2 cellular contexts compared by ENCODE assay signal in the genomic region with DNA sequence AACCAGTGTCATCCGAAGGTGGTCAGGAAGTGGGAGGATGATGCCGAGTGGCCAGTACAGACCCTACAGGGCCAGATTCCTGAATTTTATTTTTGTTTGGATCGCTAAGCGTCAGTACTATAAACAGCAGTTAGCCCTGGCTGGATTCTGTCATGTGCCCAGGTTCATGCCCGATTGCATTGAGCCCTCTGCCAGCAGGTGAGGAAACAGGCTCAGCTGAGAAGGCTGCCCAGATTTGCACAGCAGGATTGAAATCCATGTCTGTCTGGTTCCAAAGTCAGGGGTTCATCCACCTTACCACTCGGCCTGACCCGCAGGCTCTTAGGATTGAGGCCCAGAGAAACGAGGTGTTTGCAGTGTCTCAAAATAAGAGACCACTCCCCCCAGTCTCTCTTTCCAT.
TF ChIP-seq lines count a peak whose summit lies in the region.

No MANE protein-coding gene starts in this region.

TF ChIP-seq in HCT116, 20 proteins besides CTCF, POLR2A, EP300 and RAD21:
- no peak for TF ChIP-seq FOSL1 (IDR thresholded peaks at IDR 0.05; ENCODE audit: low read depth)
- TF ChIP-seq, protein P1, sequence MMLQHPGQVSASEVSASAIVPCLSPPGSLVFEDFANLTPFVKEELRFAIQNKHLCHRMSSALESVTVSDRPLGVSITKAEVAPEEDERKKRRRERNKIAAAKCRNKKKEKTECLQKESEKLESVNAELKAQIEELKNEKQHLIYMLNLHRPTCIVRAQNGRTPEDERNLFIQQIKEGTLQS (IDR thresholded peaks at IDR 0.05): no peak
- no peak for TF ChIP-seq ELF1 (IDR thresholded peaks at IDR 0.05; ENCODE audit: borderline replicate concordance, low read depth)
- TF ChIP-seq, protein P2, sequence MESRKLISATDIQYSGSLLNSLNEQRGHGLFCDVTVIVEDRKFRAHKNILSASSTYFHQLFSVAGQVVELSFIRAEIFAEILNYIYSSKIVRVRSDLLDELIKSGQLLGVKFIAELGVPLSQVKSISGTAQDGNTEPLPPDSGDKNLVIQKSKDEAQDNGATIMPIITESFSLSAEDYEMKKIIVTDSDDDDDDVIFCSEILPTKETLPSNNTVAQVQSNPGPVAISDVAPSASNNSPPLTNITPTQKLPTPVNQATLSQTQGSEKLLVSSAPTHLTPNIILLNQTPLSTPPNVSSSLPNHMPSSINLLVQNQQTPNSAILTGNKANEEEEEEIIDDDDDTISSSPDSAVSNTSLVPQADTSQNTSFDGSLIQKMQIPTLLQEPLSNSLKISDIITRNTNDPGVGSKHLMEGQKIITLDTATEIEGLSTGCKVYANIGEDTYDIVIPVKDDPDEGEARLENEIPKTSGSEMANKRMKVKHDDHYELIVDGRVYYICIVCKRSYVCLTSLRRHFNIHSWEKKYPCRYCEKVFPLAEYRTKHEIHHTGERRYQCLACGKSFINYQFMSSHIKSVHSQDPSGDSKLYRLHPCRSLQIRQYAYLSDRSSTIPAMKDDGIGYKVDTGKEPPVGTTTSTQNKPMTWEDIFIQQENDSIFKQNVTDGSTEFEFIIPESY (IDR thresholded peaks at IDR 0.05; ENCODE audit: extremely low read depth, insufficient replicate concordance, low read length): no peak
- TF ChIP-seq, protein P3, sequence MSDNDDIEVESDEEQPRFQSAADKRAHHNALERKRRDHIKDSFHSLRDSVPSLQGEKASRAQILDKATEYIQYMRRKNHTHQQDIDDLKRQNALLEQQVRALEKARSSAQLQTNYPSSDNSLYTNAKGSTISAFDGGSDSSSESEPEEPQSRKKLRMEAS (IDR thresholded peaks at IDR 0.05): no peak
- no peak for TF ChIP-seq EZH2 (IDR thresholded peaks at IDR 0.05)
- no peak for TF ChIP-seq SIN3A (IDR thresholded peaks at IDR 0.05; ENCODE audit: low read depth)
- TF ChIP-seq TCF7L2 (IDR thresholded peaks at IDR 0.05; ENCODE audit: borderline replicate concordance, extremely low read depth, insufficient read depth, insufficient read length): no peak
- no peak for TF ChIP-seq ZNF274 (IDR thresholded peaks at IDR 0.05; ENCODE audit: low read depth, low read length)
- no peak for TF ChIP-seq SRF (IDR thresholded peaks at IDR 0.05; ENCODE audit: low read depth)
- no peak for TF ChIP-seq CBX3 (IDR thresholded peaks at IDR 0.05; ENCODE audit: low read depth)
- TF ChIP-seq SP1 (IDR thresholded peaks at IDR 0.05; ENCODE audit: low read depth): no peak
- no peak for TF ChIP-seq CEBPB (IDR thresholded peaks at IDR 0.05; ENCODE audit: low read depth)
- no peak for TF ChIP-seq JUND (IDR thresholded peaks at IDR 0.05)

TF ChIP-seq in liver, 16 proteins besides CTCF, POLR2A, EP300 and RAD21:
- TF ChIP-seq, protein P3 (IDR thresholded peaks at IDR 0.05): peak; percentile 73
- TF ChIP-seq, protein P1 (IDR thresholded peaks at IDR 0.05): peak; percentile 42
- TF ChIP-seq NR2F2 (IDR thresholded peaks at IDR 0.05) (no peak), TAF1 (conservative IDR thresholded peaks at IDR 0.05) (no peak), EGR1 (IDR thresholded peaks at IDR 0.05; ENCODE audit: low read depth in 2 of 2) (peak in 1 of 2 donors; percentile 37), SP1 (IDR thresholded peaks at IDR 0.05) (peak; percentile 85), HNF4A (conservative IDR thresholded peaks at IDR 0.05) (peak; percentile 87 to 90), FOXA1 (IDR thresholded peaks at IDR 0.05) (no peak), HNF4G (IDR thresholded peaks at IDR 0.05) (peak; percentile 24), YY1 (IDR thresholded peaks at IDR 0.05) (peak; percentile 51), RXRA (IDR thresholded peaks at IDR 0.05) (peak; percentile 90 to 98), FOXA2 (IDR thresholded peaks at IDR 0.05) (no peak), GABPA (IDR thresholded peaks at IDR 0.05 in 1 of 2, conservative IDR thresholded peaks at IDR 0.05 in 1 of 2) (peak in 1 of 2 donors; percentile 21), JUND (IDR thresholded peaks at IDR 0.05) (peak in 1 of 2 donors; percentile 26)
- TF ChIP-seq, protein P2 (IDR thresholded peaks at IDR 0.05): peak; percentile 36
- TF ChIP-seq, protein P4, sequence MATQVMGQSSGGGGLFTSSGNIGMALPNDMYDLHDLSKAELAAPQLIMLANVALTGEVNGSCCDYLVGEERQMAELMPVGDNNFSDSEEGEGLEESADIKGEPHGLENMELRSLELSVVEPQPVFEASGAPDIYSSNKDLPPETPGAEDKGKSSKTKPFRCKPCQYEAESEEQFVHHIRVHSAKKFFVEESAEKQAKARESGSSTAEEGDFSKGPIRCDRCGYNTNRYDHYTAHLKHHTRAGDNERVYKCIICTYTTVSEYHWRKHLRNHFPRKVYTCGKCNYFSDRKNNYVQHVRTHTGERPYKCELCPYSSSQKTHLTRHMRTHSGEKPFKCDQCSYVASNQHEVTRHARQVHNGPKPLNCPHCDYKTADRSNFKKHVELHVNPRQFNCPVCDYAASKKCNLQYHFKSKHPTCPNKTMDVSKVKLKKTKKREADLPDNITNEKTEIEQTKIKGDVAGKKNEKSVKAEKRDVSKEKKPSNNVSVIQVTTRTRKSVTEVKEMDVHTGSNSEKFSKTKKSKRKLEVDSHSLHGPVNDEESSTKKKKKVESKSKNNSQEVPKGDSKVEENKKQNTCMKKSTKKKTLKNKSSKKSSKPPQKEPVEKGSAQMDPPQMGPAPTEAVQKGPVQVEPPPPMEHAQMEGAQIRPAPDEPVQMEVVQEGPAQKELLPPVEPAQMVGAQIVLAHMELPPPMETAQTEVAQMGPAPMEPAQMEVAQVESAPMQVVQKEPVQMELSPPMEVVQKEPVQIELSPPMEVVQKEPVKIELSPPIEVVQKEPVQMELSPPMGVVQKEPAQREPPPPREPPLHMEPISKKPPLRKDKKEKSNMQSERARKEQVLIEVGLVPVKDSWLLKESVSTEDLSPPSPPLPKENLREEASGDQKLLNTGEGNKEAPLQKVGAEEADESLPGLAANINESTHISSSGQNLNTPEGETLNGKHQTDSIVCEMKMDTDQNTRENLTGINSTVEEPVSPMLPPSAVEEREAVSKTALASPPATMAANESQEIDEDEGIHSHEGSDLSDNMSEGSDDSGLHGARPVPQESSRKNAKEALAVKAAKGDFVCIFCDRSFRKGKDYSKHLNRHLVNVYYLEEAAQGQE (IDR thresholded peaks at IDR 0.05): no peak
TF ChIP-seq in liver: peak in this region for 11.
